24 cellular contexts compared by ENCODE assay signal in genomic region chr21:46220847-46221246, GRCh38.
"Had no signal": no experiment of that assay in that cellular context is flagged by ENCODE, and none has a peak within 500 bp of the region (broad histone marks: within the 10 kb centered on the region; RNA-seq: fewer than 3 reads in every experiment).

No MANE protein-coding gene starts in this region.

- H3K27ac ChIP-seq: adrenal gland, KMS-11, Peyer's patch had no signal

- H3K27ac Mint-ChIP-seq: activated CD8-positive, alpha-beta T cell treated with anti-CD3 and anti-CD28 coated beads, Interleukin-2, amount 10 ng/mL, durations not matched to agents 7 days and 5 days; activated naive CD8-positive, alpha-beta T cell treated with anti-CD3 and anti-CD28 coated beads, Interleukin-2, amount 10 ng/mL, durations not matched to agents 7 days and 5 days; IgD-negative memory B cell; T-helper 1 cell treated with Interleukin-12 subunit alpha and Interleukin-12 subunit beta and Interleukin-4 antibody, amounts not matched to agents 30 μg/mL and 1 μg/mL, for 36 hours had no signal

- H3K9me3 ChIP-seq: adrenal gland, MG63, Peyer's patch had no signal

- H3K27me3 ChIP-seq: adrenal gland, MG63, Peyer's patch had no signal

- H3K27me3 Mint-ChIP-seq: activated naive CD8-positive, alpha-beta T cell treated with anti-CD3 and anti-CD28 coated beads, Interleukin-2, amount 10 ng/mL, durations not matched to agents 7 days and 5 days; IgD-negative memory B cell had no signal

- H3K4me1 ChIP-seq: Peyer's patch had no signal

- H3K4me1 Mint-ChIP-seq: WTC11 had no signal

- H3K4me3 Mint-ChIP-seq: activated CD8-positive, alpha-beta T cell treated with anti-CD3 and anti-CD28 coated beads, Interleukin-2, amount 10 ng/mL, durations not matched to agents 7 days and 5 days; activated naive CD8-positive, alpha-beta T cell treated with anti-CD3 and anti-CD28 coated beads, Interleukin-2, amount 10 ng/mL, durations not matched to agents 7 days and 5 days; T-helper 1 cell treated with Interleukin-12 subunit alpha and Interleukin-12 subunit beta and Interleukin-4 antibody, amounts not matched to agents 30 μg/mL and 1 μg/mL, for 36 hours; WTC11 had no signal

- DNase-seq: activated CD4-positive, alpha-beta T cell treated with anti-CD3 and anti-CD28 coated beads for 48 hours; activated CD4-positive, alpha-beta T cell treated with anti-CD3 and anti-CD28 coated beads, Interleukin-2, amount 50 U/mL, for 4 hours; activated CD4-positive, CD25-positive, alpha-beta regulatory T cell treated with anti-CD3 and anti-CD28 coated beads, Interleukin-2, amount 50 U/mL, for 72 hours; activated CD8-positive, alpha-beta memory T cell treated with anti-CD3 and anti-CD28 coated beads, Interleukin-2, amount 50 U/mL, for 48 hours; activated CD8-positive, alpha-beta T cell treated with anti-CD3 and anti-CD28 coated beads, Interleukin-2, amount 10 ng/mL, durations not matched to agents 7 days and 5 days; activated naive CD4-positive, alpha-beta T cell treated with anti-CD3 and anti-CD28 coated beads, Interleukin-2, amount 50 U/mL, for 16 hours; activated naive CD8-positive, alpha-beta T cell treated with anti-CD3 and anti-CD28 coated beads, Interleukin-2, amount 10 ng/mL, durations not matched to agents 7 days and 5 days; activated T-cell treated with anti-CD3 and anti-CD28 coated beads, Interleukin-2, amount 50 U/mL, for 1 hour; anterior cingulate cortex; MG63; MV-4-11; NCI-H1092 treated with DMSO at 0.1 percent for 48 hours; NCI-H1417 treated with DMSO at 0.1 percent for 48 hours; NCI-H1694; NCI-H2107; NCI-H345; NCI-H69; SHP77 had no signal

- H3K9ac ChIP-seq: KMS-11 had no signal

- H3K9me3 Mint-ChIP-seq: activated naive CD8-positive, alpha-beta T cell treated with anti-CD3 and anti-CD28 coated beads, Interleukin-2, amount 10 ng/mL, durations not matched to agents 7 days and 5 days; IgD-negative memory B cell; T-helper 1 cell treated with Interleukin-12 subunit alpha and Interleukin-12 subunit beta and Interleukin-4 antibody, amounts not matched to agents 30 μg/mL and 1 μg/mL, for 36 hours had no signal

- H3K4me2 ChIP-seq: KMS-11 had no signal

- H3K4me3 ChIP-seq: adrenal gland, MG63, Peyer's patch had no signal
